8 cellular contexts compared by ENCODE assay signal in genomic region chr20:45372646-45373352, GRCh38. TPM values are rescaled to one million over a fixed set of nuclear protein-coding genes. Genes with fewer than 3 reads are reported as not detected.
DNase-seq lines count a peak whose midpoint lies in the region; ATAC-seq, FAIRE-seq and TF ChIP-seq lines count a peak whose summit lies in the region.
"Had no signal": no experiment of that assay in that cellular context is flagged by ENCODE, and none has a peak within 500 bp of the region (broad histone marks: within the 10 kb centered on the region; RNA-seq: fewer than 3 reads in every experiment).

No MANE protein-coding gene starts in this region.

- in situ Hi-C loops in K562 (cut with MboI) = loop anchor here (5.0 kb wide), 1 partner anchor 65 kb away; no protein-coding TSS in a partner anchor

- H3K4me2 ChIP-seq in K562 (ENCODE audit: insufficient read depth, low read length) = peak overlapping the region; percentile 90

- H3K27me3 ChIP-seq in K562 (ENCODE audit: control insufficient read depth in 2 of 2, insufficient read depth in 2 of 2, low read length in 2 of 2) = no peaks in the 10 kb centered on the region
- H3K27me3 ChIP-seq in left lung = no peaks in the 10 kb centered on the region

- H3K36me3 Mint-ChIP-seq in IgD-negative memory B cell = no peaks in the 10 kb centered on the region

- H3K4me3 Mint-ChIP-seq in IgD-negative memory B cell = peak overlapping the region; percentile 77 to 92 (median 86)
- peak overlapping the region; percentile 84 for H3K4me3 Mint-ChIP-seq in stimulated activated naive CD8-positive, alpha-beta T cell treated with anti-CD3 and anti-CD28 coated beads, Interleukin-15, amount 100 ng/mL, for 72 hours

- H3K9ac ChIP-seq in K562 (ENCODE audit: insufficient read depth in 1 of 2, low read depth in 2 of 2, low read length in 2 of 2) = peak overlapping the region; percentile 61 to 90

- no TSS peak for BruUV-seq in K562 (replicated peaks; lab: Mats Ljungman, UMichigan)

- H3K9me1 ChIP-seq in K562 (ENCODE audit: control insufficient read depth, insufficient read depth, low read length) = no peaks in the 10 kb centered on the region

- H3K27ac ChIP-seq in K562 (ENCODE audit: extremely low read depth, low read depth, low read length) (peak overlapping the region; percentile 74), left lung (peak overlapping the region; percentile 48 to 49)

- H3K36me3 ChIP-seq in K562 (ENCODE audit: control insufficient read depth, insufficient read depth, low read length) (peaks cover 9% of the 10 kb centered on the region; the same call in 2 of the 3 replicates), left lung (peaks cover 0 to 10% of the 10 kb centered on the region in 2 donors)

- DNase-seq in K562 (ENCODE audit: extremely low read depth in 1 of 4, low spot score in 3 of 4) (no peak), left lung (peak; percentile 53 to 85), NCI-H1092 (lab: John Stamatoyannopoulos, UW) (no peak), GM19240 (ENCODE audit: insufficient read length, low spot score) (no peak)
- no peak for DNase-seq in stimulated activated naive CD8-positive, alpha-beta T cell treated with anti-CD3 and anti-CD28 coated beads, Interleukin-15, amount 100 ng/mL, for 72 hours
- DNase-seq: T1000 had no signal

- FAIRE-seq in K562 (lab: Jason Lieb, UNC) = no peak

- peaks cover 3% of the 10 kb centered on the region for H3K27me3 Mint-ChIP-seq in IgD-negative memory B cell
- H3K27me3 Mint-ChIP-seq in stimulated activated naive CD8-positive, alpha-beta T cell treated with anti-CD3 and anti-CD28 coated beads, Interleukin-15, amount 100 ng/mL, for 72 hours = no peaks in the 10 kb centered on the region

- no peak for TF ChIP-seq POLR2A in K562 (conservative IDR thresholded peaks at IDR 0.05)

- H2AFZ ChIP-seq in K562 (ENCODE audit: low read depth, low read length) = peak overlapping the region; percentile 94

- H3K9me3 ChIP-seq in K562 (replicated peaks; ENCODE audit: control insufficient read depth, insufficient read depth, low read depth, low read length) (no peaks in the 10 kb centered on the region), left lung (no peaks in the 10 kb centered on the region)

- H3K27ac Mint-ChIP-seq in IgD-negative memory B cell = peak overlapping the region in 2 of 3 donors; percentile 90 to 92
- H3K27ac Mint-ChIP-seq in stimulated activated naive CD8-positive, alpha-beta T cell treated with anti-CD3 and anti-CD28 coated beads, Interleukin-15, amount 100 ng/mL, for 72 hours = no peak overlapping the region

- 89% methylated on average over 24 of the region's 30 CpGs for WGBS in K562 (ENCODE audit: insufficient coverage, low coverage, missing lambda C conversion rate)

- intact Hi-C loops in K562 (cut with micrococcal nuclease) (loop anchor here (1.0 to 5.0 kb wide), 2 partner anchors 49 to 400 kb away; no protein-coding TSS in a partner anchor), left lung (cut with DNase I) (no loop called here)

- no peaks in the 10 kb centered on the region for H3K79me2 ChIP-seq in K562 (ENCODE audit: control insufficient read depth, insufficient read depth, low read length)

- peaks cover 28 to 32% (median 29%) of the 10 kb centered on the region in 3 donors for H3K4me1 Mint-ChIP-seq in IgD-negative memory B cell
- peaks cover 45% of the 10 kb centered on the region for H3K4me1 Mint-ChIP-seq in stimulated activated naive CD8-positive, alpha-beta T cell treated with anti-CD3 and anti-CD28 coated beads, Interleukin-15, amount 100 ng/mL, for 72 hours

- H3K9me3 Mint-ChIP-seq in IgD-negative memory B cell = no peaks in the 10 kb centered on the region
- no peaks in the 10 kb centered on the region for H3K9me3 Mint-ChIP-seq in stimulated activated naive CD8-positive, alpha-beta T cell treated with anti-CD3 and anti-CD28 coated beads, Interleukin-15, amount 100 ng/mL, for 72 hours

- POLR2A ChIA-PET in K562 (lab: Yijun Ruan, JAX) = interaction anchor here (1.1 to 3.6 kb wide), 6 partner anchors 9 to 57 kb away, joined by 3 to 38 read pairs (median 8); partner anchors contain the start of genes SDC4 and SYS1

- no peak for ATAC-seq in K562
- peak; percentile 61 for ATAC-seq in left lung
- ATAC-seq in stimulated activated naive CD8-positive, alpha-beta T cell treated with anti-CD3 and anti-CD28 coated beads, Interleukin-15, amount 100 ng/mL, for 72 hours = no peak
- no peak for ATAC-seq in HG03460 (IDR thresholded peaks at IDR 0.05; ENCODE audit: unreplicated experiment)

- CTCF ChIA-PET in K562 (lab: Yijun Ruan, JAX; ENCODE audit: low intra/inter-chr PET ratio) = interaction anchor here (0.6 to 2.3 kb wide), 5 partner anchors 50 to 505 kb away, joined by 3 to 17 read pairs (median 8); no protein-coding TSS in a partner anchor

- no peak for TF ChIP-seq EP300 in K562 (IDR thresholded peaks at IDR 0.05; ENCODE audit: low read length)

- no peak for TF ChIP-seq RAD21 in K562 (CRISPR knock-in tag; conservative IDR thresholded peaks at IDR 0.05 in 1 of 2, IDR thresholded peaks at IDR 0.05 in 1 of 2)

- TF ChIP-seq CTCF in K562 (IDR thresholded peaks at IDR 0.05 in 2 of 3, conservative IDR thresholded peaks at IDR 0.05 in 1 of 3; ENCODE audit: insufficient read depth in 2 of 3, low read depth in 1 of 3, low read length in 3 of 3) (no peak), left lung (IDR thresholded peaks at IDR 0.05) (no peak)

- H4K20me1 ChIP-seq in K562 (replicated peaks; ENCODE audit: control insufficient read depth, insufficient read depth, low read length) = no peaks in the 10 kb centered on the region

- H3K4me1 ChIP-seq in K562 (replicated peaks in 1 of 2; ENCODE audit: control insufficient read depth in 2 of 2, insufficient read depth in 2 of 2, low read length in 2 of 2) = peaks cover 7 to 15% of the 10 kb centered on the region in 2 experiments; a peak in 4 of 5 replicates
- peaks cover 0 to 33% of the 10 kb centered on the region in 2 donors for H3K4me1 ChIP-seq in left lung

- no peak overlapping the region for H3K4me3 ChIP-seq in K562
- peak overlapping the region; percentile 37 to 45 for H3K4me3 ChIP-seq in left lung

RNA-seq across cellular contexts. Expression of gene TP53TG5, which starts 5.3 kb away (rescaled TPM):
- not detected for polyA plus RNA-seq in IgD-negative memory B cell
- not detected in 2 replicates for total RNA-seq in K562 (2011; cell fraction: chromatin; rRNA removed; ENCODE audit: low replicate concordance)
- total RNA-seq in K562 (2011; cell fraction: nucleolus; rRNA removed) = 0.39 and 0.50 TPM in 2 replicates
- 0.44 TPM in 1 of 2 replicates, not detected in the other for total RNA-seq in K562 (2011; cell fraction: nucleoplasm; rRNA removed)
- 0.05 TPM in 1 of 2 replicates, not detected in the other for total RNA-seq in K562 (2014; rRNA removed)
- total RNA-seq in K562 (2014; rRNA removed; fragmentation: Illumina TruSeq; extraction: Trizol) = 0.04 and 0.22 TPM in 2 replicates
- not detected in 2 replicates for total RNA-seq in K562 (2015; rRNA removed; fragmentation: Illumina TruSeq; extraction: Trizol)
- 0.20 TPM in 1 of 2 replicates, not detected in the other for total RNA-seq in K562 (2021)
- polyA plus RNA-seq in K562 (2011; rRNA removed) = not detected in 2 replicates
- polyA plus RNA-seq in K562 (2011; cell fraction: cytosol; rRNA removed) = 0.03 TPM in 1 of 2 replicates, not detected in the other
- 0.04 and 0.11 TPM in 2 replicates for polyA plus RNA-seq in K562 (2011; cell fraction: nucleus; rRNA removed)
- 0.22 and 0.31 TPM in 2 replicates for polyA plus RNA-seq in K562 (2012)
- polyA plus RNA-seq in K562 (2014; fragmentation: Illumina TruSeq; extraction: Trizol) = 0.04 TPM in 1 of 2 replicates, not detected in the other
- not detected for polyA plus RNA-seq in K562 (2014; fragmentation: Nextera tagmentation; extraction: Ambion mirVana)
- polyA plus RNA-seq in K562 (2014; rRNA removed) = not detected in 2 replicates
- polyA minus RNA-seq in K562 (2011; rRNA and poly(A)+ RNA removed) = 0.06 TPM in 1 of 2 replicates, not detected in the other
- not detected in 2 replicates for polyA minus RNA-seq in K562 (2011; cell fraction: cytosol; rRNA and poly(A)+ RNA removed)
- polyA minus RNA-seq in K562 (2011; cell fraction: nucleus; rRNA and poly(A)+ RNA removed) = 0.11 and 0.67 TPM in 2 replicates
- under 1 TPM in 1 of 2 donors, not detected in 1; 0.44 TPM for total RNA-seq in left lung

RNA-seq across cellular contexts. Expression of gene SYS1, which starts 9.8 kb away (rescaled TPM):
- polyA plus RNA-seq in IgD-negative memory B cell = 24.4 TPM
- total RNA-seq in K562 (2011; cell fraction: chromatin; rRNA removed; ENCODE audit: low replicate concordance) = 34.4 and 53.1 TPM in 2 replicates
- total RNA-seq in K562 (2011; cell fraction: nucleolus; rRNA removed) = 52.6 and 58.5 TPM in 2 replicates
- 50.7 and 61.6 TPM in 2 replicates for total RNA-seq in K562 (2011; cell fraction: nucleoplasm; rRNA removed)
- total RNA-seq in K562 (2014; rRNA removed) = 11.1 and 17.5 TPM in 2 replicates
- total RNA-seq in K562 (2014; rRNA removed; fragmentation: Illumina TruSeq; extraction: Trizol) = 14.3 and 15.3 TPM in 2 replicates
- 16.4 and 17.5 TPM in 2 replicates for total RNA-seq in K562 (2015; rRNA removed; fragmentation: Illumina TruSeq; extraction: Trizol)
- 20.4 and 23.9 TPM in 2 replicates for total RNA-seq in K562 (2021)
- 18.2 and 20.2 TPM in 2 replicates for polyA plus RNA-seq in K562 (2011; rRNA removed)
- 35.0 and 82.1 TPM in 2 replicates for polyA plus RNA-seq in K562 (2011; cell fraction: cytosol; rRNA removed)
- polyA plus RNA-seq in K562 (2011; cell fraction: nucleus; rRNA removed) = 19.4 and 23.5 TPM in 2 replicates
- polyA plus RNA-seq in K562 (2012) = 13.0 and 20.4 TPM in 2 replicates
- 14.6 and 15.7 TPM in 2 replicates for polyA plus RNA-seq in K562 (2014; fragmentation: Illumina TruSeq; extraction: Trizol)
- polyA plus RNA-seq in K562 (2014; fragmentation: Nextera tagmentation; extraction: Ambion mirVana) = 10 to 100 TPM; 16.4 to 25.2 TPM
- polyA plus RNA-seq in K562 (2014; rRNA removed) = 20.4 and 23.1 TPM in 2 replicates
- polyA minus RNA-seq in K562 (2011; rRNA and poly(A)+ RNA removed) = 23.2 and 26.3 TPM in 2 replicates
- polyA minus RNA-seq in K562 (2011; cell fraction: cytosol; rRNA and poly(A)+ RNA removed) = 15.1 and 22.5 TPM in 2 replicates
- 19.5 and 28.4 TPM in 2 replicates for polyA minus RNA-seq in K562 (2011; cell fraction: nucleus; rRNA and poly(A)+ RNA removed)
- total RNA-seq in left lung = 10 to 100 TPM; 44.3 to 48.8 TPM

RNA-seq across cellular contexts. Expression of gene SDC4, which starts 24.6 kb away (rescaled TPM):
- polyA plus RNA-seq in IgD-negative memory B cell (not detected), K562 (2011; rRNA removed) (4.7 and 5.3 TPM in 2 replicates), K562 (2014; fragmentation: Illumina TruSeq; extraction: Trizol) (7.8 and 8.4 TPM in 2 replicates), K562 (2014; fragmentation: Nextera tagmentation; extraction: Ambion mirVana) (1 to 10 TPM; 2.1 to 4.2 TPM), K562 (2014; rRNA removed) (6.4 and 6.7 TPM in 2 replicates)
- total RNA-seq in K562 (2011; cell fraction: chromatin; rRNA removed; ENCODE audit: low replicate concordance) = 3.6 and 8.4 TPM in 2 replicates
- 8.3 and 10.0 TPM in 2 replicates for total RNA-seq in K562 (2011; cell fraction: nucleolus; rRNA removed)
- 9.6 and 14.5 TPM in 2 replicates for total RNA-seq in K562 (2011; cell fraction: nucleoplasm; rRNA removed)
- total RNA-seq in K562 (2014; rRNA removed) (6.0 and 6.9 TPM in 2 replicates), K562 (2014; rRNA removed; fragmentation: Illumina TruSeq; extraction: Trizol) (6.3 and 7.5 TPM in 2 replicates), K562 (2015; rRNA removed; fragmentation: Illumina TruSeq; extraction: Trizol) (8.9 and 9.7 TPM in 2 replicates), K562 (2021) (8.7 and 10.7 TPM in 2 replicates), left lung (100 to 1,000 TPM; 199 to 329 TPM)
- polyA plus RNA-seq in K562 (2011; cell fraction: cytosol; rRNA removed) = 3.7 and 4.4 TPM in 2 replicates
- 2.4 and 3.4 TPM in 2 replicates for polyA plus RNA-seq in K562 (2011; cell fraction: nucleus; rRNA removed)
- polyA plus RNA-seq in K562 (2012) = 9.2 and 11.6 TPM in 2 replicates
- 9.0 and 9.1 TPM in 2 replicates for polyA minus RNA-seq in K562 (2011; rRNA and poly(A)+ RNA removed)
- polyA minus RNA-seq in K562 (2011; cell fraction: cytosol; rRNA and poly(A)+ RNA removed) = 6.7 and 7.5 TPM in 2 replicates
- polyA minus RNA-seq in K562 (2011; cell fraction: nucleus; rRNA and poly(A)+ RNA removed) = 1.2 and 1.7 TPM in 2 replicates

RNA-seq across cellular contexts. Expression of gene DBNDD2, which starts 35.3 kb away (rescaled TPM):
- polyA plus RNA-seq in IgD-negative memory B cell (not detected), K562 (2011; rRNA removed) (51.6 and 64.0 TPM in 2 replicates), K562 (2014; fragmentation: Illumina TruSeq; extraction: Trizol) (49.7 and 53.9 TPM in 2 replicates), K562 (2014; fragmentation: Nextera tagmentation; extraction: Ambion mirVana) (10 to 100 TPM; 15.2 to 20.3 TPM), K562 (2014; rRNA removed) (62.3 and 62.5 TPM in 2 replicates)
- 7.3 and 11.0 TPM in 2 replicates for total RNA-seq in K562 (2011; cell fraction: chromatin; rRNA removed; ENCODE audit: low replicate concordance)
- total RNA-seq in K562 (2011; cell fraction: nucleolus; rRNA removed) = 11.7 and 13.3 TPM in 2 replicates
- 9.9 and 11.7 TPM in 2 replicates for total RNA-seq in K562 (2011; cell fraction: nucleoplasm; rRNA removed)
- total RNA-seq in K562 (2014; rRNA removed) (12.8 and 17.7 TPM in 2 replicates), K562 (2014; rRNA removed; fragmentation: Illumina TruSeq; extraction: Trizol) (31.6 and 33.8 TPM in 2 replicates), K562 (2015; rRNA removed; fragmentation: Illumina TruSeq; extraction: Trizol) (32.4 and 35.8 TPM in 2 replicates), K562 (2021) (36.9 and 43.4 TPM in 2 replicates), left lung (10 to 100 TPM; 53.1 to 66.4 TPM)
- 71.4 and 85.4 TPM in 2 replicates for polyA plus RNA-seq in K562 (2011; cell fraction: cytosol; rRNA removed)
- polyA plus RNA-seq in K562 (2011; cell fraction: nucleus; rRNA removed) = 36.6 and 45.8 TPM in 2 replicates
- polyA plus RNA-seq in K562 (2012) = 37.1 and 77.0 TPM in 2 replicates
- 22.7 and 35.5 TPM in 2 replicates for polyA minus RNA-seq in K562 (2011; rRNA and poly(A)+ RNA removed)
- 13.6 and 15.1 TPM in 2 replicates for polyA minus RNA-seq in K562 (2011; cell fraction: cytosol; rRNA and poly(A)+ RNA removed)
- polyA minus RNA-seq in K562 (2011; cell fraction: nucleus; rRNA and poly(A)+ RNA removed) = 10.0 and 11.1 TPM in 2 replicates

RNA-seq across cellular contexts. Expression of gene PIGT, which starts 43.1 kb away (rescaled TPM):
- polyA plus RNA-seq in IgD-negative memory B cell (69.3 TPM), K562 (2011; rRNA removed) (14.6 and 42.1 TPM in 2 replicates), K562 (2014; fragmentation: Illumina TruSeq; extraction: Trizol) (105 and 108 TPM in 2 replicates), K562 (2014; fragmentation: Nextera tagmentation; extraction: Ambion mirVana) (10 to 100 TPM; 33.7 to 68.4 TPM), K562 (2014; rRNA removed) (30.9 and 35.4 TPM in 2 replicates)
- 79.7 and 138 TPM in 2 replicates for total RNA-seq in K562 (2011; cell fraction: chromatin; rRNA removed; ENCODE audit: low replicate concordance)
- total RNA-seq in K562 (2011; cell fraction: nucleolus; rRNA removed) = 114 and 122 TPM in 2 replicates
- 128 and 181 TPM in 2 replicates for total RNA-seq in K562 (2011; cell fraction: nucleoplasm; rRNA removed)
- total RNA-seq in K562 (2014; rRNA removed) (46.9 and 75.3 TPM in 2 replicates), K562 (2014; rRNA removed; fragmentation: Illumina TruSeq; extraction: Trizol) (27.3 and 31.5 TPM in 2 replicates), K562 (2015; rRNA removed; fragmentation: Illumina TruSeq; extraction: Trizol) (49.2 and 53.0 TPM in 2 replicates), K562 (2021) (75.1 and 79.9 TPM in 2 replicates), left lung (10 to 100 TPM; 85.7 to 90.9 TPM)
- polyA plus RNA-seq in K562 (2011; cell fraction: cytosol; rRNA removed) = 37.1 and 63.7 TPM in 2 replicates
- polyA plus RNA-seq in K562 (2011; cell fraction: nucleus; rRNA removed) = 67.5 and 112 TPM in 2 replicates
- polyA plus RNA-seq in K562 (2012) = 68.0 and 94.6 TPM in 2 replicates
- 19.1 and 23.9 TPM in 2 replicates for polyA minus RNA-seq in K562 (2011; rRNA and poly(A)+ RNA removed)
- polyA minus RNA-seq in K562 (2011; cell fraction: cytosol; rRNA and poly(A)+ RNA removed) = 36.1 and 43.0 TPM in 2 replicates
- polyA minus RNA-seq in K562 (2011; cell fraction: nucleus; rRNA and poly(A)+ RNA removed) = 31.5 and 46.7 TPM in 2 replicates

Comparison
In these comparisons a context has a peak if more than half of its experiments do, and no peak if none do; other contexts are left out.
1. H3K27ac Mint-ChIP-seq: peak in IgD-negative memory B cell (2 of 3); none in stimulated activated naive CD8-positive, alpha-beta T cell treated with anti-CD3 and anti-CD28 coated beads, Interleukin-15, amount 100 ng/mL, for 72 hours (0 of 2).
2. DNase-seq: peak in left lung (2 of 2); none in K562 (0 of 4), stimulated activated naive CD8-positive, alpha-beta T cell treated with anti-CD3 and anti-CD28 coated beads, Interleukin-15, amount 100 ng/mL, for 72 hours (0 of 2), NCI-H1092 (single experiment) and GM19240 (single experiment).
3. RNA of gene SDC4, which starts 24.6 kb away (total RNA-seq): 199 to 329 TPM in left lung; 3.6 to 14.5 TPM in K562; every median in the first group is over 10 times any median in the second.